22 cellular contexts compared by ENCODE assay signal in the genomic region with DNA sequence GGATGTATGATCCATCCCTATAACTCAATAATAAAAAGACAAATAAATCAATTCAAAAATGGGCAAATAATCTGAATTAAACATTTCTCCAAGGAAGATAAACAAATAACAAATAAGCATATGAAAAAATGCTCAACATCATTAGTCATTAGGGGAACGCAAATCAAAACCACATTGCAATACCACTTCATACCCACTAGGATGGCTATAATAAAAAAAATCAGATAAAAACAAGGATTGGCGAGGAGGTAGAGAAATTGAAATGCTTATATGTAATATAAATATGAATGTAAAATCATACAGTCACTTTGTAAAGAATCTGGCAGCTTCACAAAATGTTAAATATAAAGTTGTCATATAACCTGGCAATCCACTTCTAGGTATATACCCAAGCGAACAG. TPM values are rescaled to one million over a fixed set of nuclear protein-coding genes. Genes with fewer than 3 reads are reported as not detected.
DNase-seq lines count a peak whose midpoint lies in the region; FAIRE-seq and TF ChIP-seq lines count a peak whose summit lies in the region.
"Had no signal": no experiment of that assay in that cellular context is flagged by ENCODE, and none has a peak within 500 bp of the region (broad histone marks: within the 10 kb centered on the region; RNA-seq: fewer than 3 reads in every experiment).

No MANE protein-coding gene starts in this region.

- intact Hi-C loops in prostate gland (cut with DNase I) = no loop called here

- H3K9ac ChIP-seq in GM23248 (no peak overlapping the region), astrocyte (ENCODE audit: low read length) (no peak overlapping the region)

- no peaks in the 10 kb centered on the region for H3K4me1 Mint-ChIP-seq in astrocyte (ENCODE audit: low read depth, unreplicated experiment)
- H3K4me1 Mint-ChIP-seq: immature natural killer cell; stimulated activated naive CD8-positive, alpha-beta T cell treated with anti-CD3 and anti-CD28 coated beads, Interleukin-15, amount 100 ng/mL, for 72 hours had no signal

- H3K36me3 Mint-ChIP-seq in astrocyte (ENCODE audit: low read depth, unreplicated experiment) = no peaks in the 10 kb centered on the region
- H3K36me3 Mint-ChIP-seq: immature natural killer cell had no signal

- H3K27ac Mint-ChIP-seq in astrocyte (ENCODE audit: unreplicated experiment) = no peak overlapping the region
- H3K27ac Mint-ChIP-seq: immature natural killer cell; stimulated activated naive CD8-positive, alpha-beta T cell treated with anti-CD3 and anti-CD28 coated beads, Interleukin-15, amount 100 ng/mL, for 72 hours had no signal

- no peak overlapping the region for H3K4me3 Mint-ChIP-seq in astrocyte (ENCODE audit: unreplicated experiment)
- H3K4me3 Mint-ChIP-seq: immature natural killer cell; stimulated activated naive CD8-positive, alpha-beta T cell treated with anti-CD3 and anti-CD28 coated beads, Interleukin-15, amount 100 ng/mL, for 72 hours had no signal

- H2AFZ ChIP-seq in GM23248 (no peak overlapping the region), astrocyte (ENCODE audit: low read depth, low read length) (no peak overlapping the region)

- H4K20me1 ChIP-seq in GM23248 (ENCODE audit: insufficient read depth) = no peaks in the 10 kb centered on the region
- H4K20me1 ChIP-seq in astrocyte (ENCODE audit: insufficient read depth, low read length) = no peaks in the 10 kb centered on the region

- POLR2A ChIA-PET in AG04450 (lab: Yijun Ruan, JAX) = no interaction called here

- TF ChIP-seq CTCF in AG04450 (IDR thresholded peaks at IDR 0.05; ENCODE audit: low read depth, low read length) (peak; percentile 30), astrocyte (IDR thresholded peaks at IDR 0.05; ENCODE audit: insufficient read depth, low read depth, low read length) (peak; percentile 12), prostate gland (IDR thresholded peaks at IDR 0.05) (peak in 1 of 4 experiments; percentile 9)

- in situ Hi-C loops in GM23248 (cut with MboI) = no loop called here

- H3K27me3 Mint-ChIP-seq in astrocyte (ENCODE audit: low read depth, unreplicated experiment) = peaks cover 3% of the 10 kb centered on the region

- CTCF ChIA-PET in AG04450 (lab: Charles Lee) = interaction anchor here (0.6 kb wide), 1 partner anchor 458 kb away, joined by 3 read pairs; no protein-coding TSS in a partner anchor

- H3K9me3 Mint-ChIP-seq in astrocyte (ENCODE audit: unreplicated experiment) = no peaks in the 10 kb centered on the region
- H3K9me3 Mint-ChIP-seq: stimulated activated naive CD8-positive, alpha-beta T cell treated with anti-CD3 and anti-CD28 coated beads, Interleukin-15, amount 100 ng/mL, for 72 hours had no signal

- 69 to 74% methylated on average over 3 of the region's 3 CpGs for WGBS in GM23248 (ENCODE audit: low coverage in 1 of 2, low lambda C conversion rate in 2 of 2, missing lambda C conversion rate in 2 of 2), 2 experiments
- WGBS in prostate gland = 80% methylated on average over 3 of the region's 3 CpGs

- no peak for TF ChIP-seq POLR2A in prostate gland (IDR thresholded peaks at IDR 0.05)

- H3K36me3 ChIP-seq in GM23248 (ENCODE audit: low read depth) (no peaks in the 10 kb centered on the region), astrocyte (ENCODE audit: insufficient read depth, low read length) (no peaks in the 10 kb centered on the region), prostate gland (no peaks in the 10 kb centered on the region)
- H3K36me3 ChIP-seq: lower lobe of right lung, ovary had no signal

- no peak for DNase-seq in AG04450 (ENCODE audit: low read depth, low spot score)
- peak; percentile 33 for DNase-seq in GM23248
- DNase-seq in astrocyte (ENCODE audit: low read depth) = no peak
- peak; percentile 15 for DNase-seq in iris pigment epithelial cell (ENCODE audit: low read depth)
- no peak for DNase-seq in prostate gland (ENCODE audit: low spot score)
- DNase-seq in NCI-H2196 (lab: John Stamatoyannopoulos, UW; ENCODE audit: unreplicated experiment) = no peak
- no peak for DNase-seq in activated gamma-delta T cell (lab: John Stamatoyannopoulos, UW)
- DNase-seq in HuH-7.5 (ENCODE audit: low spot score) = no peak
- DNase-seq: activated CD4-positive, alpha-beta T cell treated with anti-CD3 and anti-CD28 coated beads, Interleukin-2, amount 50 U/mL, for 48 hours; activated naive CD4-positive, alpha-beta T cell treated with anti-CD3 and anti-CD28 coated beads, Interleukin-2, amount 50 U/mL, for 16 hours; head of caudate nucleus; immature natural killer cell; lower lobe of right lung; NCI-H446 treated with DMSO at 0.1 percent for 48 hours; NK-92 treated with Interleukin-12 subunit alpha and Interleukin-12 subunit beta, amount 100 ng/mL, for 24 hours; ovary; stimulated activated naive CD8-positive, alpha-beta T cell treated with anti-CD3 and anti-CD28 coated beads, Interleukin-15, amount 100 ng/mL, for 72 hours; trophoblast cell had no signal

- FAIRE-seq in astrocyte (lab: Jason Lieb, UNC) = no peak
- FAIRE-seq: G401.6, GM12891, HTR-8/SVneo had no signal

- H3K4me2 ChIP-seq in GM23248 (ENCODE audit: unreplicated experiment) = no peak overlapping the region
- no peak overlapping the region for H3K4me2 ChIP-seq in astrocyte (ENCODE audit: low read length)

- H3K4me3 ChIP-seq in AG04450 (ENCODE audit: low read depth, low read length) = no peak overlapping the region
- no peak overlapping the region for H3K4me3 ChIP-seq in GM23248
- no peak overlapping the region for H3K4me3 ChIP-seq in astrocyte (ENCODE audit: insufficient read depth, low read depth, low read length)
- H3K4me3 ChIP-seq in prostate gland = no peak overlapping the region
- H3K4me3 ChIP-seq: lower lobe of right lung, ovary had no signal

- H3K4me1 ChIP-seq in GM23248 (ENCODE audit: insufficient read depth) (no peaks in the 10 kb centered on the region), astrocyte (ENCODE audit: insufficient read depth, low read length) (no peaks in the 10 kb centered on the region), prostate gland (replicated peaks) (no peaks in the 10 kb centered on the region)
- H3K4me1 ChIP-seq: lower lobe of right lung had no signal

- H3K9me2 ChIP-seq in GM23248 (ENCODE audit: insufficient read depth) = no peaks in the 10 kb centered on the region

- H3K9me3 ChIP-seq in AG04450 (ENCODE audit: control insufficient read depth, insufficient read depth, low read length) = no peaks in the 10 kb centered on the region
- no peaks in the 10 kb centered on the region for H3K9me3 ChIP-seq in GM23248 (ENCODE audit: low read depth)
- H3K9me3 ChIP-seq in astrocyte (ENCODE audit: insufficient read depth, low read depth, low read length) = no peaks in the 10 kb centered on the region
- no peaks in the 10 kb centered on the region for H3K9me3 ChIP-seq in prostate gland
- H3K9me3 ChIP-seq: lower lobe of right lung, ovary had no signal

- no peaks in the 10 kb centered on the region for H3K79me2 ChIP-seq in GM23248 (ENCODE audit: insufficient read depth)
- no peaks in the 10 kb centered on the region for H3K79me2 ChIP-seq in astrocyte (ENCODE audit: insufficient read depth, low read length)

- H3K27ac ChIP-seq in AG04450 (ENCODE audit: low read depth, low read length) (no peak overlapping the region), GM23248 (no peak overlapping the region), astrocyte (ENCODE audit: low read depth, low read length) (no peak overlapping the region), prostate gland (no peak overlapping the region)
- H3K27ac ChIP-seq: lower lobe of right lung, ovary, VCaP had no signal

- H3K27me3 ChIP-seq in AG04450 (ENCODE audit: control insufficient read depth, insufficient read depth, low read length) = peaks cover 8% of the 10 kb centered on the region
- peaks cover 13% of the 10 kb centered on the region; the same call in 1 of the 2 replicates for H3K27me3 ChIP-seq in GM23248 (replicated peaks; ENCODE audit: insufficient read depth)
- H3K27me3 ChIP-seq in astrocyte (ENCODE audit: insufficient read depth, low read length) = peaks cover 23% of the 10 kb centered on the region
- no peaks in the 10 kb centered on the region for H3K27me3 ChIP-seq in prostate gland (replicated peaks; ENCODE audit: insufficient read depth)
- H3K27me3 ChIP-seq: ovary had no signal

- H3F3A ChIP-seq in GM23248 (ENCODE audit: insufficient read depth) = no peaks in the 10 kb centered on the region

RNA-seq across cellular contexts. Expression of a gene that starts 52.3 kb away (rescaled TPM):
- polyA plus RNA-seq in AG04450 (2011; rRNA removed) (135 and 192 TPM in 2 replicates), GM23248 (2016; fragmentation: Nextera tagmentation; extraction: Ambion mirVana) (235 and 257 TPM in 2 replicates)
- polyA minus RNA-seq in AG04450 (2011; rRNA and poly(A)+ RNA removed) = 22.7 and 27.7 TPM in 2 replicates
- total RNA-seq in GM23248 (2014; rRNA removed; shearing (Covaris generic)) = 60.1 and 81.2 TPM in 2 replicates
- total RNA-seq in astrocyte (207 and 222 TPM in 2 replicates), prostate gland (100 to 1,000 TPM; 120 to 180 TPM)

Comparison
In these comparisons a context has a peak if more than half of its experiments do, and no peak if none do; other contexts are left out.
1. DNase-seq: peak in GM23248 (single experiment) and iris pigment epithelial cell (single experiment); none in AG04450 (single experiment), astrocyte (single experiment), prostate gland (single experiment), NCI-H2196 (single experiment), activated gamma-delta T cell (single experiment) and HuH-7.5 (single experiment).